1 cellular context compared by ENCODE assay signal in the genomic region with DNA sequence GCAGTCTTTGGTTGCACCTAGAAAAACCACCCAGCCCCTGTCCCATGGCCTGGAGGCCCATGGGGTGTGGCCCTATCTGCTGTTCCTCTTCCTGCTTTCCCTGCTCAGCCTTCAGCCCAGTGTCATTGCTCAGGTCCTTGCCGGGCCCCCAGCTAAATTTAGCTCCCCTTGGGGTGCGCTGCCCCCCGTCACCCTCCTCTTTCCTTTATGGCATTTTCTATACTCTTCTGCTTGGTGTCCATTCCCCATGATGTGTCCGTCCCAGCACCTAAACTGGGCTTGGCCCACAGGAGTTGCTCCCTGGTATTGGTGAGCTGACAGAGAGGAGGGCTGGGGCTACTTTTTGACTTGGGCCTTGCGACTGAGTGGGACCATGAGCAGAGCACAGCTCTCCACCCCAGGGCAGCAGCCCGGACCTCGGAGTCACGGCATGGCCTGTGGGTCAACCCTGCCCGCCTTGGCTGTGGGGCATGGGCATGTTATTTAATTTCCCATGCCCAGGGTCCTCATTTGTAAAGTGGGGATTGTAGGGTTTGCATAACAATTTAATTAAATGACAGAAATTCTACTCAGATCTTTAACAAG.
TF ChIP-seq lines count a peak whose summit lies in the region.

No MANE protein-coding gene starts in this region.

TF ChIP-seq in K562, 482 proteins besides CTCF, POLR2A, EP300 and RAD21 (continued from another document):
- TF ChIP-seq, protein P1, sequence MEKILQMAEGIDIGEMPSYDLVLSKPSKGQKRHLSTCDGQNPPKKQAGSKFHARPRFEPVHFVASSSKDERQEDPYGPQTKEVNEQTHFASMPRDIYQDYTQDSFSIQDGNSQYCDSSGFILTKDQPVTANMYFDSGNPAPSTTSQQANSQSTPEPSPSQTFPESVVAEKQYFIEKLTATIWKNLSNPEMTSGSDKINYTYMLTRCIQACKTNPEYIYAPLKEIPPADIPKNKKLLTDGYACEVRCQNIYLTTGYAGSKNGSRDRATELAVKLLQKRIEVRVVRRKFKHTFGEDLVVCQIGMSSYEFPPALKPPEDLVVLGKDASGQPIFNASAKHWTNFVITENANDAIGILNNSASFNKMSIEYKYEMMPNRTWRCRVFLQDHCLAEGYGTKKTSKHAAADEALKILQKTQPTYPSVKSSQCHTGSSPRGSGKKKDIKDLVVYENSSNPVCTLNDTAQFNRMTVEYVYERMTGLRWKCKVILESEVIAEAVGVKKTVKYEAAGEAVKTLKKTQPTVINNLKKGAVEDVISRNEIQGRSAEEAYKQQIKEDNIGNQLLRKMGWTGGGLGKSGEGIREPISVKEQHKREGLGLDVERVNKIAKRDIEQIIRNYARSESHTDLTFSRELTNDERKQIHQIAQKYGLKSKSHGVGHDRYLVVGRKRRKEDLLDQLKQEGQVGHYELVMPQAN (IDR thresholded peaks at IDR 0.05; ENCODE audit: borderline replicate concordance): no peak
- TF ChIP-seq ZFP1 (CRISPR knock-in tag; IDR thresholded peaks at IDR 0.05): no peak
- TF ChIP-seq, protein P2, sequence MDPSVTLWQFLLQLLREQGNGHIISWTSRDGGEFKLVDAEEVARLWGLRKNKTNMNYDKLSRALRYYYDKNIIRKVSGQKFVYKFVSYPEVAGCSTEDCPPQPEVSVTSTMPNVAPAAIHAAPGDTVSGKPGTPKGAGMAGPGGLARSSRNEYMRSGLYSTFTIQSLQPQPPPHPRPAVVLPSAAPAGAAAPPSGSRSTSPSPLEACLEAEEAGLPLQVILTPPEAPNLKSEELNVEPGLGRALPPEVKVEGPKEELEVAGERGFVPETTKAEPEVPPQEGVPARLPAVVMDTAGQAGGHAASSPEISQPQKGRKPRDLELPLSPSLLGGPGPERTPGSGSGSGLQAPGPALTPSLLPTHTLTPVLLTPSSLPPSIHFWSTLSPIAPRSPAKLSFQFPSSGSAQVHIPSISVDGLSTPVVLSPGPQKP (CRISPR knock-in tag; IDR thresholded peaks at IDR 0.05): no peak
- no peak for TF ChIP-seq RFX1 (IDR thresholded peaks at IDR 0.05)
- TF ChIP-seq, protein P3, sequence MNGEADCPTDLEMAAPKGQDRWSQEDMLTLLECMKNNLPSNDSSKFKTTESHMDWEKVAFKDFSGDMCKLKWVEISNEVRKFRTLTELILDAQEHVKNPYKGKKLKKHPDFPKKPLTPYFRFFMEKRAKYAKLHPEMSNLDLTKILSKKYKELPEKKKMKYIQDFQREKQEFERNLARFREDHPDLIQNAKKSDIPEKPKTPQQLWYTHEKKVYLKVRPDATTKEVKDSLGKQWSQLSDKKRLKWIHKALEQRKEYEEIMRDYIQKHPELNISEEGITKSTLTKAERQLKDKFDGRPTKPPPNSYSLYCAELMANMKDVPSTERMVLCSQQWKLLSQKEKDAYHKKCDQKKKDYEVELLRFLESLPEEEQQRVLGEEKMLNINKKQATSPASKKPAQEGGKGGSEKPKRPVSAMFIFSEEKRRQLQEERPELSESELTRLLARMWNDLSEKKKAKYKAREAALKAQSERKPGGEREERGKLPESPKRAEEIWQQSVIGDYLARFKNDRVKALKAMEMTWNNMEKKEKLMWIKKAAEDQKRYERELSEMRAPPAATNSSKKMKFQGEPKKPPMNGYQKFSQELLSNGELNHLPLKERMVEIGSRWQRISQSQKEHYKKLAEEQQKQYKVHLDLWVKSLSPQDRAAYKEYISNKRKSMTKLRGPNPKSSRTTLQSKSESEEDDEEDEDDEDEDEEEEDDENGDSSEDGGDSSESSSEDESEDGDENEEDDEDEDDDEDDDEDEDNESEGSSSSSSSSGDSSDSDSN (IDR thresholded peaks at IDR 0.05; ENCODE audit: borderline replicate concordance in 1 of 2, low read depth in 2 of 2, low read length in 2 of 2): no peak
- no peak for TF ChIP-seq MTA1 (IDR thresholded peaks at IDR 0.05; ENCODE audit: borderline replicate concordance)
- TF ChIP-seq MXI1 (IDR thresholded peaks at IDR 0.05; ENCODE audit: low read depth, low read length): no peak
- TF ChIP-seq TARDBP (IDR thresholded peaks at IDR 0.05): no peak
- TF ChIP-seq ETV5 (CRISPR knock-in tag; IDR thresholded peaks at IDR 0.05; ENCODE audit: low read depth): no peak
